29 cellular contexts compared by ENCODE assay signal in the genomic region with DNA sequence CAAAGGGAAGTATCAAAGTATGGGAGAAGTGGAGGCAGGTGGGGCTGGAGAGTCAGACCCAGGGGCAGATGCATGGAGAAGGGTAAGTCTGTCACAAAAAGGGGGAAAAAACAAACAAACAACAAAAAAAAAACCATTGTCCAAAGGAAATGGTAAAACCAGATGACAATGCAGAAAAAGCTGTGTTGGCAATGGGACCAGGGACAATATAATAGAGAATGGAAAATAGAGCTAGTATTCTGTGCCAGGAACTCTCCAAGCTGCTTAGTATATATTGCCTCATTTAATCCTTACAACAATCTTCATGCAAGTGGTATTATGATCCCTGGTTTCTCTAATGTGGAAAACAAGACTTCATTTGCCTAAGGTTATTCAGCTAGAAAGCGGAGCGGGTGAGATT.
"Had no signal": no experiment of that assay in that cellular context is flagged by ENCODE, and none has a peak within 500 bp of the region (broad histone marks: within the 10 kb centered on the region; RNA-seq: fewer than 3 reads in every experiment).

No MANE protein-coding gene starts in this region.

- H3K4me3 ChIP-seq: ascending aorta, breast epithelium, cardiac muscle cell, colonic mucosa, esophagus squamous epithelium had no signal

- H3K36me3 Mint-ChIP-seq: activated naive CD4-positive, alpha-beta T cell treated with anti-CD3 and anti-CD28 coated beads, Interleukin-2, amount 10 ng/mL, durations not matched to agents 7 days and 5 days; activated naive CD4-positive, alpha-beta T cell treated with anti-CD3 and anti-CD28 coated beads, Interleukin-2, amount 50 U/mL, for 72 hours; activated naive CD8-positive, alpha-beta T cell treated with anti-CD3 and anti-CD28 coated beads, Interleukin-2, amount 10 ng/mL, durations not matched to agents 7 days and 5 days; brain had no signal

- H3K27ac Mint-ChIP-seq: activated B cell treated with CpG ODN at 0.5 μM for 24 hours; activated CD4-positive, alpha-beta memory T cell treated with anti-CD3 and anti-CD28 coated beads, Interleukin-2, amount 10 ng/mL, durations not matched to agents 7 days and 5 days; activated CD4-positive, alpha-beta T cell treated with anti-CD3 and anti-CD28 coated beads, Interleukin-2, amount 10 ng/mL, durations not matched to agents 7 days and 5 days; activated naive CD4-positive, alpha-beta T cell treated with anti-CD3 and anti-CD28 coated beads, Interleukin-2, amount 10 ng/mL, durations not matched to agents 7 days and 5 days; activated naive CD4-positive, alpha-beta T cell treated with anti-CD3 and anti-CD28 coated beads, Interleukin-2, amount 50 U/mL, for 72 hours; activated naive CD8-positive, alpha-beta T cell treated with anti-CD3 and anti-CD28 coated beads, Interleukin-2, amount 10 ng/mL, durations not matched to agents 7 days and 5 days; activated T-cell treated with anti-CD3 and anti-CD28 coated beads, Interleukin-2, amount 50 U/mL, for 24 hours; activated T-cell treated with anti-CD3 and anti-CD28 coated beads, Interleukin-2, amount 50 U/mL, for 72 hours; brain; T-helper 1 cell treated with Interleukin-12 subunit alpha and Interleukin-12 subunit beta and Interleukin-4 antibody, amounts not matched to agents 30 μg/mL and 1 μg/mL, for 36 hours; T-helper 2 cell treated with Interferon-gamma antibody and Interleukin-4, amounts not matched to agents 5 μg/mL and 100 μg/mL, for 36 hours had no signal

- ATAC-seq: activated CD4-positive, CD25-positive, alpha-beta regulatory T cell treated with anti-CD3 and anti-CD28 coated beads, Interleukin-2, amount 50 U/mL, for 24 hours; activated naive CD4-positive, alpha-beta T cell treated with anti-CD3 and anti-CD28 coated beads, Interleukin-2, amount 50 U/mL, for 72 hours; activated T-cell treated with anti-CD3 and anti-CD28 coated beads, Interleukin-2, amount 50 U/mL, for 72 hours had no signal

- H3K27me3 ChIP-seq: ascending aorta, breast epithelium, cardiac muscle cell, colonic mucosa had no signal

- DNase-seq: activated B cell treated with CpG ODN at 0.5 μM for 24 hours; activated CD4-positive, alpha-beta memory T cell treated with anti-CD3 and anti-CD28 coated beads, Interleukin-2, amount 10 ng/mL, durations not matched to agents 7 days and 5 days; activated CD4-positive, alpha-beta T cell treated with anti-CD3 and anti-CD28 coated beads, Interleukin-2, amount 10 ng/mL, durations not matched to agents 7 days and 5 days; activated CD4-positive, alpha-beta T cell treated with anti-CD3 and anti-CD28 coated beads, Interleukin-2, amount 50 U/mL, for 4 hours; activated CD8-positive, alpha-beta memory T cell treated with anti-CD3 and anti-CD28 coated beads, Interleukin-2, amount 50 U/mL, for 48 hours; activated gamma-delta T cell; activated naive CD4-positive, alpha-beta T cell; activated naive CD4-positive, alpha-beta T cell treated with anti-CD3 and anti-CD28 coated beads, Interleukin-2, amount 10 ng/mL, durations not matched to agents 7 days and 5 days; activated naive CD8-positive, alpha-beta T cell treated with anti-CD3 and anti-CD28 coated beads, Interleukin-2, amount 10 ng/mL, durations not matched to agents 7 days and 5 days; activated T-cell treated with anti-CD3 and anti-CD28 coated beads for 4 hours; activated T-cell treated with anti-CD3 and anti-CD28 coated beads, Interleukin-2, amount 50 U/mL, for 24 hours; activated T-cell treated with anti-CD3 and anti-CD28 coated beads, Interleukin-2, amount 50 U/mL, for 72 hours; central memory CD4-positive, alpha-beta T cell; cerebellar nuclear complex; colonic mucosa; effector CD8-positive, alpha-beta T cell; esophagus squamous epithelium; foreskin melanocyte; T1000; WERI-Rb-1 had no signal

- H3K4me1 Mint-ChIP-seq: activated naive CD8-positive, alpha-beta T cell treated with anti-CD3 and anti-CD28 coated beads, Interleukin-2, amount 10 ng/mL, durations not matched to agents 7 days and 5 days; brain had no signal

- H3K9me3 Mint-ChIP-seq: activated B cell treated with CpG ODN at 0.5 μM for 24 hours; activated CD4-positive, alpha-beta memory T cell treated with anti-CD3 and anti-CD28 coated beads, Interleukin-2, amount 10 ng/mL, durations not matched to agents 7 days and 5 days; activated CD4-positive, alpha-beta T cell treated with anti-CD3 and anti-CD28 coated beads, Interleukin-2, amount 10 ng/mL, durations not matched to agents 7 days and 5 days; activated naive CD4-positive, alpha-beta T cell treated with anti-CD3 and anti-CD28 coated beads, Interleukin-2, amount 10 ng/mL, durations not matched to agents 7 days and 5 days; activated naive CD4-positive, alpha-beta T cell treated with anti-CD3 and anti-CD28 coated beads, Interleukin-2, amount 50 U/mL, for 72 hours; activated naive CD8-positive, alpha-beta T cell treated with anti-CD3 and anti-CD28 coated beads, Interleukin-2, amount 10 ng/mL, durations not matched to agents 7 days and 5 days; activated T-cell treated with anti-CD3 and anti-CD28 coated beads, Interleukin-2, amount 50 U/mL, for 24 hours; activated T-cell treated with anti-CD3 and anti-CD28 coated beads, Interleukin-2, amount 50 U/mL, for 72 hours; T-helper 1 cell treated with Interleukin-12 subunit alpha and Interleukin-12 subunit beta and Interleukin-4 antibody, amounts not matched to agents 30 μg/mL and 1 μg/mL, for 36 hours; T-helper 2 cell treated with Interferon-gamma antibody and Interleukin-4, amounts not matched to agents 5 μg/mL and 100 μg/mL, for 36 hours had no signal

- H3K27ac ChIP-seq: ascending aorta, breast epithelium, cardiac muscle cell, colonic mucosa, epithelial cell of prostate, esophagus squamous epithelium, WERI-Rb-1 had no signal

- H3K27me3 Mint-ChIP-seq: activated B cell treated with CpG ODN at 0.5 μM for 24 hours; activated T-cell treated with anti-CD3 and anti-CD28 coated beads, Interleukin-2, amount 50 U/mL, for 24 hours had no signal

- H3K36me3 ChIP-seq: ascending aorta, breast epithelium, cardiac muscle cell, colonic mucosa, esophagus squamous epithelium, WERI-Rb-1 had no signal

- H3K9me3 ChIP-seq: ascending aorta, breast epithelium, colonic mucosa, esophagus squamous epithelium had no signal

- H3K4me1 ChIP-seq: ascending aorta, breast epithelium, colonic mucosa had no signal

- H3K4me3 Mint-ChIP-seq: activated B cell treated with CpG ODN at 0.5 μM for 24 hours; activated CD4-positive, alpha-beta memory T cell treated with anti-CD3 and anti-CD28 coated beads, Interleukin-2, amount 10 ng/mL, durations not matched to agents 7 days and 5 days; activated CD4-positive, alpha-beta T cell treated with anti-CD3 and anti-CD28 coated beads, Interleukin-2, amount 10 ng/mL, durations not matched to agents 7 days and 5 days; activated naive CD4-positive, alpha-beta T cell treated with anti-CD3 and anti-CD28 coated beads, Interleukin-2, amount 10 ng/mL, durations not matched to agents 7 days and 5 days; activated naive CD8-positive, alpha-beta T cell treated with anti-CD3 and anti-CD28 coated beads, Interleukin-2, amount 10 ng/mL, durations not matched to agents 7 days and 5 days; activated T-cell treated with anti-CD3 and anti-CD28 coated beads, Interleukin-2, amount 50 U/mL, for 24 hours; activated T-cell treated with anti-CD3 and anti-CD28 coated beads, Interleukin-2, amount 50 U/mL, for 72 hours; brain; T-helper 1 cell treated with Interleukin-12 subunit alpha and Interleukin-12 subunit beta and Interleukin-4 antibody, amounts not matched to agents 30 μg/mL and 1 μg/mL, for 36 hours; T-helper 2 cell treated with Interferon-gamma antibody and Interleukin-4, amounts not matched to agents 5 μg/mL and 100 μg/mL, for 36 hours had no signal
